Comparison of ENCODE assay signal across 27 cellular contexts in the genomic region with DNA sequence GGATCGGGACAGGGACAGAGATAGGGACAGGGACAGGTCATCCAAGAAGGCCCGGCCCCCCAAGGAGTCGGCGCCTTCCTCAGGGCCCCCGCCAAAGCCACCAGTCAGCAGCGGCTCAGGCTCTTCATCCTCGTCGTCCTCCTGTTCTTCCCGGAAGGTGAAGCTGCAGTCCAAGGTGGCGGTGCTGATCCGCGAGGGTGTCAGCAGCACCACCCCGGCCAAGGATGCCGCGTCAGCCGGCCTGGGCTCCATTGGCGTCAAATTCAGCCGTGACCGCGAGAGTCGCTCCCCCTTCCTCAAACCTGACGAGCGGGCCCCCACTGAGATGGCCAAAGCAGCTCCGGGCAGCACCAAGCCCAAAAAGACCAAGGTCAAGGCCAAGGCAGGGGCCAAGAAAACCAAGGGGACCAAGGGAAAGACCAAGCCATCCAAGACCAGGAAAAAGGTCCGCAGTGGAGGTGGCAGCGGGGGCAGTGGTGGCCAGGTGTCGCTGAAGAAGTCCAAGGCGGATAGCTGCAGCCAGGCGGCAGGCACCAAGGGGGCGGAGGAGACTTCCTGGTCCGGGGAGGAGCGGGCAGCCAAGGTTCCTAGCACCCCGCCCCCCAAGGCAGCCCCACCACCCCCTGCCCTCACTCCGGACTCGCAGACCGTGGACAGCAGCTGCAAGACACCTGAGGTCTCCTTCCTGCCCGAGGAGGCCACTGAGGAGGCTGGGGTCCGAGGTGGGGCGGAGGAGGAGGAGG. TPM values are rescaled to one million over a fixed set of nuclear protein-coding genes. Genes with fewer than 3 reads are reported as not detected.
DNase-seq lines count a peak whose midpoint lies in the region; ATAC-seq, FAIRE-seq and TF ChIP-seq lines count a peak whose summit lies in the region.
"Had no signal": no experiment of that assay in that cellular context is flagged by ENCODE, and none has a peak within 500 bp of the region (broad histone marks: within the 10 kb centered on the region; RNA-seq: fewer than 3 reads in every experiment).

No MANE protein-coding gene starts in this region.

- H3K27ac ChIP-seq in HepG2 (ENCODE audit: extremely low read length, insufficient read depth, low read length): no peak overlapping the region
- no peak overlapping the region for H3K27ac ChIP-seq in right lobe of liver
- H3K27ac ChIP-seq in PC-3 (ENCODE audit: low read length): no peak overlapping the region
- H3K27ac ChIP-seq in mammary epithelial cell (ENCODE audit: insufficient read depth, low read depth, low read length): no peak overlapping the region
- H3K27ac ChIP-seq in endodermal cell (ENCODE audit: low read depth, low read length): no peak overlapping the region
- H3K27ac ChIP-seq: SK-N-MC had no signal

- H3K27me3 Mint-ChIP-seq in endodermal cell (ENCODE audit: insufficient read depth): no peaks in the 10 kb centered on the region
- H3K27me3 Mint-ChIP-seq: CD4-positive, CD25-positive, alpha-beta regulatory T cell had no signal

- H3K4me3 ChIP-seq in HepG2 (replicated peaks in 1 of 3; ENCODE audit: insufficient read depth in 1 of 3, low read depth in 2 of 3, low read length in 3 of 3) (no peak overlapping the region), right lobe of liver (no peak overlapping the region), PC-3 (ENCODE audit: low read length) (no peak overlapping the region), mammary epithelial cell (replicated peaks in 1 of 3; ENCODE audit: insufficient read depth in 1 of 3, low read depth in 2 of 3, low read length in 3 of 3) (no peak overlapping the region), endodermal cell (ENCODE audit: low read length) (no peak overlapping the region)
- H3K4me3 ChIP-seq: SK-N-MC had no signal

- 98% methylated on average over 29 of the region's 39 CpGs for WGBS in HepG2 (ENCODE audit: low lambda C conversion rate)
- 98% methylated on average over 11 of the region's 39 CpGs for WGBS in right lobe of liver (ENCODE audit: insufficient coverage, low coverage, low lambda C conversion rate, missing lambda C conversion rate)
- 98% methylated on average over 17 of the region's 39 CpGs for WGBS in mammary epithelial cell (ENCODE audit: low coverage, missing lambda C conversion rate)
- WGBS in endodermal cell (ENCODE audit: insufficient coverage in 1 of 2, insufficient read length in 1 of 2), 2 experiments: 94 to 99% methylated on average over 25 to 39 of the region's 39 CpGs

- dilution Hi-C loops in mammary epithelial cell (cut with HindIII; ENCODE audit: low sequenced_read_pairs): no loop called here

- no peak for ATAC-seq in HepG2
- no peak for ATAC-seq in right lobe of liver
- ATAC-seq in PC-3: no peak
- no peak for ATAC-seq in GM18858 (IDR thresholded peaks at IDR 0.05; ENCODE audit: unreplicated experiment)

- TF ChIP-seq POLR2A in HepG2 (IDR thresholded peaks at IDR 0.05; ENCODE audit: insufficient read depth in 1 of 2, low read depth in 2 of 2, low read length in 2 of 2) (no peak), right lobe of liver (IDR thresholded peaks at IDR 0.05) (no peak)

- H3K9me3 ChIP-seq in HepG2 (ENCODE audit: low read length) (no peaks in the 10 kb centered on the region), right lobe of liver (no peaks in the 10 kb centered on the region), PC-3 (ENCODE audit: low read length) (no peaks in the 10 kb centered on the region), mammary epithelial cell (replicated peaks; ENCODE audit: insufficient read depth, low read length) (no peaks in the 10 kb centered on the region), endodermal cell (ENCODE audit: control insufficient read depth, low read length) (no peaks in the 10 kb centered on the region)

- CTCF ChIA-PET in HepG2 (lab: Yijun Ruan, JAX; ENCODE audit: low intra/inter-chr PET ratio, low total read pairs) (no interaction called here), PC-3 (lab: Charles Lee) (no interaction called here), mammary epithelial cell (lab: Charles Lee; ENCODE audit: low non-redundant PET) (no interaction called here)

- DNase-seq in HepG2 (ENCODE audit: low spot score): no peak
- DNase-seq in right lobe of liver: no peak
- no peak for DNase-seq in PC-3
- DNase-seq in mammary epithelial cell: no peak
- DNase-seq in GOT3 (lab: John Stamatoyannopoulos, UW): no peak
- DNase-seq in endodermal cell: no peak
- DNase-seq: CD4-positive, CD25-positive, alpha-beta regulatory T cell; COR-L47; DMS153; HFFc6; KBM-7; NCI-H1092; NCI-H146; NCI-H2029 treated with DMSO at 0.1 percent for 48 hours; NCI-H345; NCI-H524; NCI-H774; SHP77 treated with DMSO at 0.1 percent for 48 hours; SW 1271; T-helper 2 cell had no signal

- intact Hi-C loops in HepG2 (cut with micrococcal nuclease; ENCODE audit: unreplicated experiment): no loop called here
- intact Hi-C loops in right lobe of liver (cut with DNase I): no loop called here
- intact Hi-C loops in PC-3 (cut with micrococcal nuclease): no loop called here
- intact Hi-C loops in mammary epithelial cell (cut with micrococcal nuclease): no loop called here

- in situ Hi-C loops in HepG2 (cut with HindIII; ENCODE audit: extremely low pct_ligation_motif_present, low pct_unique_long_range_greater_than_20kb): no loop called here
- in situ Hi-C loops in mammary epithelial cell (cut with MboI; ENCODE audit: low sequenced_read_pairs in 2 of 2): no loop called here

- TF ChIP-seq EP300 in HepG2 (IDR thresholded peaks at IDR 0.05; ENCODE audit: low read depth in 2 of 2, low read length in 2 of 2) (no peak), HepG2 (CRISPR knock-in tag; IDR thresholded peaks at IDR 0.05; ENCODE audit: borderline replicate concordance) (no peak)

- H3K4me2 ChIP-seq in HepG2 (ENCODE audit: low read depth, low read length): no peak overlapping the region
- H3K4me2 ChIP-seq in PC-3 (ENCODE audit: low read length): no peak overlapping the region
- no peak overlapping the region for H3K4me2 ChIP-seq in mammary epithelial cell (ENCODE audit: insufficient read depth, low read depth, low read length)

- peaks cover 29 to 53% of the 10 kb centered on the region in 2 experiments; a peak in 4 of 5 replicates for H3K36me3 ChIP-seq in HepG2 (replicated peaks in 1 of 2; ENCODE audit: control insufficient read depth in 1 of 2, insufficient read depth in 2 of 2, low read length in 2 of 2)
- peaks cover 0 to 70% (median 21%) of the 10 kb centered on the region in 4 donors for H3K36me3 ChIP-seq in right lobe of liver
- peaks cover 50% of the 10 kb centered on the region for H3K36me3 ChIP-seq in PC-3 (ENCODE audit: low read depth, low read length)
- H3K36me3 ChIP-seq in mammary epithelial cell (ENCODE audit: insufficient read depth, low read length): peaks cover 25% of the 10 kb centered on the region
- H3K36me3 ChIP-seq in endodermal cell (ENCODE audit: control insufficient read depth, insufficient read depth, low read length): peaks cover 64% of the 10 kb centered on the region

- H3K4me1 Mint-ChIP-seq in endodermal cell: no peaks in the 10 kb centered on the region

- H4K20me1 ChIP-seq in HepG2 (ENCODE audit: insufficient read depth, low read length) (no peaks in the 10 kb centered on the region), PC-3 (ENCODE audit: low read length) (0 out of 2 replicates have a peak, but pooled peaks cover 3% of the 10 kb centered on the region), mammary epithelial cell (ENCODE audit: insufficient read depth, low read length) (no peaks in the 10 kb centered on the region)

- BruUV-seq in HepG2 (replicated peaks; lab: Mats Ljungman, UMichigan) (no TSS peak), PC-3 (replicated peaks; lab: Mats Ljungman, UMichigan) (TSS peak; percentile 50), mammary epithelial cell (replicated peaks; lab: Mats Ljungman, UMichigan) (TSS peak; percentile 29)

- no peak overlapping the region for H3K27ac Mint-ChIP-seq in endodermal cell
- H3K27ac Mint-ChIP-seq: CD4-positive, CD25-positive, alpha-beta regulatory T cell had no signal

- peaks cover 62% of the 10 kb centered on the region for H3K36me3 Mint-ChIP-seq in endodermal cell (ENCODE audit: low read depth)

- no peaks in the 10 kb centered on the region for H3K9me2 ChIP-seq in PC-3 (replicated peaks; ENCODE audit: low read length)

- H3K4me3 Mint-ChIP-seq in endodermal cell: no peak overlapping the region
- H3K4me3 Mint-ChIP-seq: CD4-positive, CD25-positive, alpha-beta regulatory T cell; HFFc6 had no signal

- H3K9ac ChIP-seq in HepG2 (ENCODE audit: insufficient read depth, low read depth, low read length) (no peak overlapping the region), PC-3 (ENCODE audit: low read length) (no peak overlapping the region), mammary epithelial cell (ENCODE audit: insufficient read depth, low read length) (no peak overlapping the region), endodermal cell (ENCODE audit: extremely low read depth, low read length, poor library complexity, severe bottlenecking) (no peak overlapping the region)

- H3K27me3 ChIP-seq in HepG2 (ENCODE audit: control insufficient read depth in 1 of 2, insufficient read depth in 2 of 2, low read length in 2 of 2): no peaks in the 10 kb centered on the region
- H3K27me3 ChIP-seq in right lobe of liver: no peaks in the 10 kb centered on the region
- no peaks in the 10 kb centered on the region for H3K27me3 ChIP-seq in PC-3 (ENCODE audit: low read length)
- H3K27me3 ChIP-seq in mammary epithelial cell (ENCODE audit: insufficient read depth, low read length): no peaks in the 10 kb centered on the region
- H3K27me3 ChIP-seq in endodermal cell (ENCODE audit: control insufficient read depth, insufficient read depth, low read length, poor library complexity, severe bottlenecking): no peaks in the 10 kb centered on the region

- H3K9me3 Mint-ChIP-seq in endodermal cell: no peaks in the 10 kb centered on the region
- H3K9me3 Mint-ChIP-seq: HFFc6 had no signal

- H3K4me1 ChIP-seq in HepG2 (ENCODE audit: insufficient read depth, low read length) (peaks cover 15% of the 10 kb centered on the region), right lobe of liver (no peaks in the 10 kb centered on the region), PC-3 (ENCODE audit: insufficient read depth, low read length) (no peaks in the 10 kb centered on the region), mammary epithelial cell (ENCODE audit: insufficient read depth, low read length) (no peaks in the 10 kb centered on the region), endodermal cell (ENCODE audit: control insufficient read depth, insufficient read depth, low read length) (no peaks in the 10 kb centered on the region)

- FAIRE-seq in HepG2 (lab: Jason Lieb, UNC): no peak
- FAIRE-seq: A204.1, GM12892, GM18507, GM19239, H54 had no signal

- H3K79me2 ChIP-seq in HepG2 (ENCODE audit: insufficient read depth, low read length) (no peaks in the 10 kb centered on the region), PC-3 (ENCODE audit: low read length) (peaks cover 20% of the 10 kb centered on the region), mammary epithelial cell (ENCODE audit: insufficient read depth, low read length) (peaks cover 38% of the 10 kb centered on the region)

- POLR2A ChIA-PET in HepG2 (lab: Yijun Ruan, JAX) (interaction anchor here (1.0 to 1.7 kb wide), 2 partner anchors 11 kb away, joined by 3 to 7 read pairs; a partner anchor contains a TSS), PC-3 (lab: Charles Lee; ENCODE audit: unreplicated experiment) (no interaction called here)

- no peaks in the 10 kb centered on the region for H3F3A ChIP-seq in PC-3 (ENCODE audit: low read length, unreplicated experiment)

- no peak overlapping the region for H2AFZ ChIP-seq in HepG2 (ENCODE audit: low read length)
- H2AFZ ChIP-seq in PC-3 (ENCODE audit: low read length): no peak overlapping the region
- H2AFZ ChIP-seq in mammary epithelial cell (ENCODE audit: low read depth, low read length): no peak overlapping the region

- no peak for TF ChIP-seq CTCF in HepG2 (CRISPR knock-in tag; IDR thresholded peaks at IDR 0.05)
- TF ChIP-seq CTCF in right lobe of liver (IDR thresholded peaks at IDR 0.05): no peak
- no peak for TF ChIP-seq CTCF in PC-3 (conservative IDR thresholded peaks at IDR 0.05; ENCODE audit: low read depth, low read length)
- no peak for TF ChIP-seq CTCF in mammary epithelial cell (conservative IDR thresholded peaks at IDR 0.05 in 1 of 2, IDR thresholded peaks at IDR 0.05 in 1 of 2; ENCODE audit: extremely low read depth in 1 of 2, insufficient read depth in 1 of 2, low read depth in 1 of 2, low read length in 2 of 2)
- TF ChIP-seq CTCF in endodermal cell (conservative IDR thresholded peaks at IDR 0.05): no peak

- no peak for TF ChIP-seq RAD21 in HepG2 (CRISPR knock-in tag; IDR thresholded peaks at IDR 0.05)

RNA-seq across cellular contexts. Expression of a gene that starts 10.9 kb away (rescaled TPM):
- total RNA-seq in HepG2 (2016; rRNA removed; fragmentation: Illumina TruSeq; extraction: Trizol): 4.8 and 6.1 TPM in 2 replicates
- total RNA-seq in HepG2 (2016; cell fraction: cytosol; rRNA removed; fragmentation: Illumina TruSeq; extraction: Trizol; ENCODE audit: low read depth): 1.3 and 1.4 TPM in 2 replicates
- 3.2 and 6.2 TPM in 2 replicates for total RNA-seq in HepG2 (2016; cell fraction: insoluble cytoplasmic fraction; rRNA removed; fragmentation: Illumina TruSeq; extraction: Trizol)
- total RNA-seq in HepG2 (2016; cell fraction: membrane; rRNA removed; fragmentation: Illumina TruSeq; extraction: Trizol): 4.5 and 5.4 TPM in 2 replicates
- 6.5 and 7.3 TPM in 2 replicates for total RNA-seq in HepG2 (2016; cell fraction: nucleus; rRNA removed; fragmentation: Illumina TruSeq; extraction: Trizol)
- 3.3 and 4.3 TPM in 2 replicates for polyA plus RNA-seq in HepG2 (2011; rRNA removed)
- polyA plus RNA-seq in HepG2 (2011; cell fraction: cytosol; rRNA removed): 3.1 and 4.0 TPM in 2 replicates
- 21.0 and 25.5 TPM in 2 replicates for polyA plus RNA-seq in HepG2 (2011; cell fraction: nucleus; rRNA removed)
- polyA plus RNA-seq in HepG2 (2012): 17.0 and 18.6 TPM in 2 replicates
- polyA plus RNA-seq in HepG2 (2016; cell fraction: cytosol; fragmentation: Illumina TruSeq; extraction: Trizol; ENCODE audit: low read depth): 1.1 and 1.4 TPM in 2 replicates
- polyA plus RNA-seq in HepG2 (2016; cell fraction: insoluble cytoplasmic fraction; fragmentation: Illumina TruSeq; extraction: Trizol; ENCODE audit: low read depth): 8.3 and 13.4 TPM in 2 replicates
- polyA plus RNA-seq in HepG2 (2016; cell fraction: membrane; fragmentation: Illumina TruSeq; extraction: Trizol; ENCODE audit: low read depth): 2.8 and 3.0 TPM in 2 replicates
- 21.4 and 23.8 TPM in 2 replicates for polyA plus RNA-seq in HepG2 (2016; cell fraction: nucleus; fragmentation: Illumina TruSeq; extraction: Trizol; ENCODE audit: insufficient read depth, low read depth)
- 5.4 and 5.7 TPM in 2 replicates for polyA minus RNA-seq in HepG2 (2011; rRNA and poly(A)+ RNA removed; ENCODE audit: low replicate concordance)
- polyA minus RNA-seq in HepG2 (2011; cell fraction: cytosol; rRNA and poly(A)+ RNA removed): 3.1 and 4.5 TPM in 2 replicates
- polyA minus RNA-seq in HepG2 (2011; cell fraction: nucleus; rRNA and poly(A)+ RNA removed): 3.6 and 5.2 TPM in 2 replicates
- 10 to 100 TPM; 14.6 to 33.0 (median 27.3) TPM for total RNA-seq in right lobe of liver
- 46.8 and 78.6 TPM in 2 replicates for total RNA-seq in PC-3 (2014; rRNA removed)
- total RNA-seq in mammary epithelial cell: 10 to 100 TPM; 24.2 to 91.5 TPM
- 22.1 TPM for polyA plus RNA-seq in mammary epithelial cell
- 13.4 TPM for polyA minus RNA-seq in mammary epithelial cell
- total RNA-seq in endodermal cell: 10 to 100 TPM; 84.8 to 94.5 TPM
- 44.7 TPM for polyA plus RNA-seq in endodermal cell (2013, experiment 1 of 2)
- polyA plus RNA-seq in endodermal cell (2013, experiment 2 of 2): 40.4 TPM

RNA-seq across cellular contexts. Expression of a gene that starts 12.8 kb away (rescaled TPM):
- total RNA-seq in HepG2 (2016; rRNA removed; fragmentation: Illumina TruSeq; extraction: Trizol) (61.0 and 65.5 TPM in 2 replicates), right lobe of liver (10 to 100 TPM; 29.6 to 41.8 (median 35.3) TPM), PC-3 (2014; rRNA removed) (223 and 236 TPM in 2 replicates), mammary epithelial cell (10 to 100 TPM; 39.7 to 94.2 TPM), endodermal cell (100 to 1,000 TPM; 127 to 128 TPM)
- 23.6 and 23.7 TPM in 2 replicates for total RNA-seq in HepG2 (2016; cell fraction: cytosol; rRNA removed; fragmentation: Illumina TruSeq; extraction: Trizol; ENCODE audit: low read depth)
- total RNA-seq in HepG2 (2016; cell fraction: insoluble cytoplasmic fraction; rRNA removed; fragmentation: Illumina TruSeq; extraction: Trizol): 50.6 and 64.5 TPM in 2 replicates
- total RNA-seq in HepG2 (2016; cell fraction: membrane; rRNA removed; fragmentation: Illumina TruSeq; extraction: Trizol): 26.7 and 37.0 TPM in 2 replicates
- 30.2 and 40.5 TPM in 2 replicates for total RNA-seq in HepG2 (2016; cell fraction: nucleus; rRNA removed; fragmentation: Illumina TruSeq; extraction: Trizol)
- polyA plus RNA-seq in HepG2 (2011; rRNA removed) (61.9 and 66.2 TPM in 2 replicates), mammary epithelial cell (67.8 TPM)
- 40.1 and 60.0 TPM in 2 replicates for polyA plus RNA-seq in HepG2 (2011; cell fraction: cytosol; rRNA removed)
- 110 and 114 TPM in 2 replicates for polyA plus RNA-seq in HepG2 (2011; cell fraction: nucleus; rRNA removed)
- polyA plus RNA-seq in HepG2 (2012): 49.4 and 77.2 TPM in 2 replicates
- 17.9 and 23.0 TPM in 2 replicates for polyA plus RNA-seq in HepG2 (2016; cell fraction: cytosol; fragmentation: Illumina TruSeq; extraction: Trizol; ENCODE audit: low read depth)
- polyA plus RNA-seq in HepG2 (2016; cell fraction: insoluble cytoplasmic fraction; fragmentation: Illumina TruSeq; extraction: Trizol; ENCODE audit: low read depth): 44.7 and 50.0 TPM in 2 replicates
- polyA plus RNA-seq in HepG2 (2016; cell fraction: membrane; fragmentation: Illumina TruSeq; extraction: Trizol; ENCODE audit: low read depth): 26.1 and 33.5 TPM in 2 replicates
- 89.5 and 108 TPM in 2 replicates for polyA plus RNA-seq in HepG2 (2016; cell fraction: nucleus; fragmentation: Illumina TruSeq; extraction: Trizol; ENCODE audit: insufficient read depth, low read depth)
- polyA minus RNA-seq in HepG2 (2011; rRNA and poly(A)+ RNA removed; ENCODE audit: low replicate concordance): 34.8 and 80.6 TPM in 2 replicates
- 26.6 and 26.9 TPM in 2 replicates for polyA minus RNA-seq in HepG2 (2011; cell fraction: cytosol; rRNA and poly(A)+ RNA removed)
- 7.9 and 16.9 TPM in 2 replicates for polyA minus RNA-seq in HepG2 (2011; cell fraction: nucleus; rRNA and poly(A)+ RNA removed)
- polyA minus RNA-seq in mammary epithelial cell: 36.3 TPM
- polyA plus RNA-seq in endodermal cell (2013, experiment 1 of 2): 58.7 TPM
- 66.6 TPM for polyA plus RNA-seq in endodermal cell (2013, experiment 2 of 2)

RNA-seq across cellular contexts. Expression of a gene that starts 12.8 kb away (rescaled TPM):
- total RNA-seq in HepG2 (2016; rRNA removed; fragmentation: Illumina TruSeq; extraction: Trizol) (32.6 and 40.8 TPM in 2 replicates), right lobe of liver (10 to 100 TPM in 4 of 6 experiments, 1 to 10 TPM in 2; 4.5 to 11.6 (median 10.5) TPM), PC-3 (2014; rRNA removed) (82.5 and 104 TPM in 2 replicates), mammary epithelial cell (10 to 100 TPM in 1 of 2 donors, 1 to 10 TPM in 1; 4.3 to 43.1 TPM), endodermal cell (100 to 1,000 TPM in 1 of 2 donors, 10 to 100 TPM in 1; 91.8 to 101 TPM)
- 40.5 and 48.9 TPM in 2 replicates for total RNA-seq in HepG2 (2016; cell fraction: cytosol; rRNA removed; fragmentation: Illumina TruSeq; extraction: Trizol; ENCODE audit: low read depth)
- total RNA-seq in HepG2 (2016; cell fraction: insoluble cytoplasmic fraction; rRNA removed; fragmentation: Illumina TruSeq; extraction: Trizol): 24.9 and 37.3 TPM in 2 replicates
- 43.5 and 49.7 TPM in 2 replicates for total RNA-seq in HepG2 (2016; cell fraction: membrane; rRNA removed; fragmentation: Illumina TruSeq; extraction: Trizol)
- 21.3 and 23.0 TPM in 2 replicates for total RNA-seq in HepG2 (2016; cell fraction: nucleus; rRNA removed; fragmentation: Illumina TruSeq; extraction: Trizol)
- polyA plus RNA-seq in HepG2 (2011; rRNA removed) (25.9 and 26.8 TPM in 2 replicates), mammary epithelial cell (24.8 TPM)
- polyA plus RNA-seq in HepG2 (2011; cell fraction: cytosol; rRNA removed): 15.4 and 32.6 TPM in 2 replicates
- 36.4 and 36.7 TPM in 2 replicates for polyA plus RNA-seq in HepG2 (2011; cell fraction: nucleus; rRNA removed)
- 18.1 and 30.0 TPM in 2 replicates for polyA plus RNA-seq in HepG2 (2012)
- 55.6 and 70.4 TPM in 2 replicates for polyA plus RNA-seq in HepG2 (2016; cell fraction: cytosol; fragmentation: Illumina TruSeq; extraction: Trizol; ENCODE audit: low read depth)
- 42.1 and 43.5 TPM in 2 replicates for polyA plus RNA-seq in HepG2 (2016; cell fraction: insoluble cytoplasmic fraction; fragmentation: Illumina TruSeq; extraction: Trizol; ENCODE audit: low read depth)
- 55.2 and 64.2 TPM in 2 replicates for polyA plus RNA-seq in HepG2 (2016; cell fraction: membrane; fragmentation: Illumina TruSeq; extraction: Trizol; ENCODE audit: low read depth)
- polyA plus RNA-seq in HepG2 (2016; cell fraction: nucleus; fragmentation: Illumina TruSeq; extraction: Trizol; ENCODE audit: insufficient read depth, low read depth): 55.4 and 61.4 TPM in 2 replicates
- 13.7 and 25.5 TPM in 2 replicates for polyA minus RNA-seq in HepG2 (2011; rRNA and poly(A)+ RNA removed; ENCODE audit: low replicate concordance)
- 6.4 and 11.1 TPM in 2 replicates for polyA minus RNA-seq in HepG2 (2011; cell fraction: cytosol; rRNA and poly(A)+ RNA removed)
- 4.2 and 9.6 TPM in 2 replicates for polyA minus RNA-seq in HepG2 (2011; cell fraction: nucleus; rRNA and poly(A)+ RNA removed)
- 10.5 TPM for polyA minus RNA-seq in mammary epithelial cell
- polyA plus RNA-seq in endodermal cell (2013, experiment 1 of 2): 81.0 TPM
- 68.6 TPM for polyA plus RNA-seq in endodermal cell (2013, experiment 2 of 2)

RNA-seq across cellular contexts. Expression of a gene that starts 13.0 kb away (rescaled TPM):
- total RNA-seq in HepG2 (2016; rRNA removed; fragmentation: Illumina TruSeq; extraction: Trizol) (0.79 and 1.5 TPM in 2 replicates), right lobe of liver (10 to 100 TPM in 5 of 6 experiments, 1 to 10 TPM in 1; 8.5 to 16.4 (median 11.5) TPM), PC-3 (2014; rRNA removed) (24.0 and 32.0 TPM in 2 replicates), mammary epithelial cell (10 to 100 TPM; 20.5 to 84.2 TPM), endodermal cell (1 to 10 TPM; 5.8 to 7.3 TPM)
- total RNA-seq in HepG2 (2016; cell fraction: cytosol; rRNA removed; fragmentation: Illumina TruSeq; extraction: Trizol; ENCODE audit: low read depth): 1.7 and 2.4 TPM in 2 replicates
- 1.1 and 1.9 TPM in 2 replicates for total RNA-seq in HepG2 (2016; cell fraction: insoluble cytoplasmic fraction; rRNA removed; fragmentation: Illumina TruSeq; extraction: Trizol)
- total RNA-seq in HepG2 (2016; cell fraction: membrane; rRNA removed; fragmentation: Illumina TruSeq; extraction: Trizol): 2.0 and 2.3 TPM in 2 replicates
- 0.50 and 0.90 TPM in 2 replicates for total RNA-seq in HepG2 (2016; cell fraction: nucleus; rRNA removed; fragmentation: Illumina TruSeq; extraction: Trizol)
- polyA plus RNA-seq in HepG2 (2011; rRNA removed) (12.0 and 13.5 TPM in 2 replicates), mammary epithelial cell (120 TPM)
- 14.5 and 18.3 TPM in 2 replicates for polyA plus RNA-seq in HepG2 (2011; cell fraction: cytosol; rRNA removed)
- polyA plus RNA-seq in HepG2 (2011; cell fraction: nucleus; rRNA removed): 17.2 and 18.4 TPM in 2 replicates
- 4.8 and 7.4 TPM in 2 replicates for polyA plus RNA-seq in HepG2 (2012)
- polyA plus RNA-seq in HepG2 (2016; cell fraction: cytosol; fragmentation: Illumina TruSeq; extraction: Trizol; ENCODE audit: low read depth): 6.9 and 7.3 TPM in 2 replicates
- polyA plus RNA-seq in HepG2 (2016; cell fraction: insoluble cytoplasmic fraction; fragmentation: Illumina TruSeq; extraction: Trizol; ENCODE audit: low read depth): 3.2 and 3.4 TPM in 2 replicates
- 5.3 and 5.9 TPM in 2 replicates for polyA plus RNA-seq in HepG2 (2016; cell fraction: membrane; fragmentation: Illumina TruSeq; extraction: Trizol; ENCODE audit: low read depth)
- polyA plus RNA-seq in HepG2 (2016; cell fraction: nucleus; fragmentation: Illumina TruSeq; extraction: Trizol; ENCODE audit: insufficient read depth, low read depth): 2.4 and 2.6 TPM in 2 replicates
- polyA minus RNA-seq in HepG2 (2011; rRNA and poly(A)+ RNA removed; ENCODE audit: low replicate concordance): 5.3 and 19.9 TPM in 2 replicates
- 1.6 and 3.0 TPM in 2 replicates for polyA minus RNA-seq in HepG2 (2011; cell fraction: cytosol; rRNA and poly(A)+ RNA removed)
- polyA minus RNA-seq in HepG2 (2011; cell fraction: nucleus; rRNA and poly(A)+ RNA removed): 0.77 and 1.5 TPM in 2 replicates
- 50.6 TPM for polyA minus RNA-seq in mammary epithelial cell
- 18.7 TPM for polyA plus RNA-seq in endodermal cell (2013, experiment 1 of 2)
- 22.4 TPM for polyA plus RNA-seq in endodermal cell (2013, experiment 2 of 2)

RNA-seq across cellular contexts. Expression of a gene that starts 24.2 kb away (rescaled TPM):
- total RNA-seq in HepG2 (2016; rRNA removed; fragmentation: Illumina TruSeq; extraction: Trizol) (324 and 372 TPM in 2 replicates), right lobe of liver (10 to 100 TPM; 25.3 to 63.2 (median 39.9) TPM), PC-3 (2014; rRNA removed) (625 and 761 TPM in 2 replicates), mammary epithelial cell (100 to 1,000 TPM; 173 to 194 TPM), endodermal cell (100 to 1,000 TPM; 343 to 362 TPM)
- 103 and 108 TPM in 2 replicates for total RNA-seq in HepG2 (2016; cell fraction: cytosol; rRNA removed; fragmentation: Illumina TruSeq; extraction: Trizol; ENCODE audit: low read depth)
- total RNA-seq in HepG2 (2016; cell fraction: insoluble cytoplasmic fraction; rRNA removed; fragmentation: Illumina TruSeq; extraction: Trizol): 334 and 405 TPM in 2 replicates
- total RNA-seq in HepG2 (2016; cell fraction: membrane; rRNA removed; fragmentation: Illumina TruSeq; extraction: Trizol): 115 and 120 TPM in 2 replicates
- total RNA-seq in HepG2 (2016; cell fraction: nucleus; rRNA removed; fragmentation: Illumina TruSeq; extraction: Trizol): 123 and 139 TPM in 2 replicates
- polyA plus RNA-seq in HepG2 (2011; rRNA removed) (374 and 400 TPM in 2 replicates), mammary epithelial cell (383 TPM)
- 396 and 593 TPM in 2 replicates for polyA plus RNA-seq in HepG2 (2011; cell fraction: cytosol; rRNA removed)
- 354 and 430 TPM in 2 replicates for polyA plus RNA-seq in HepG2 (2011; cell fraction: nucleus; rRNA removed)
- 181 and 214 TPM in 2 replicates for polyA plus RNA-seq in HepG2 (2012)
- polyA plus RNA-seq in HepG2 (2016; cell fraction: cytosol; fragmentation: Illumina TruSeq; extraction: Trizol; ENCODE audit: low read depth): 80.1 and 82.6 TPM in 2 replicates
- polyA plus RNA-seq in HepG2 (2016; cell fraction: insoluble cytoplasmic fraction; fragmentation: Illumina TruSeq; extraction: Trizol; ENCODE audit: low read depth): 379 and 381 TPM in 2 replicates
- polyA plus RNA-seq in HepG2 (2016; cell fraction: membrane; fragmentation: Illumina TruSeq; extraction: Trizol; ENCODE audit: low read depth): 86.8 and 91.7 TPM in 2 replicates
- polyA plus RNA-seq in HepG2 (2016; cell fraction: nucleus; fragmentation: Illumina TruSeq; extraction: Trizol; ENCODE audit: insufficient read depth, low read depth): 224 and 236 TPM in 2 replicates
- 504 and 617 TPM in 2 replicates for polyA minus RNA-seq in HepG2 (2011; rRNA and poly(A)+ RNA removed; ENCODE audit: low replicate concordance)
- 158 and 170 TPM in 2 replicates for polyA minus RNA-seq in HepG2 (2011; cell fraction: cytosol; rRNA and poly(A)+ RNA removed)
- 133 and 141 TPM in 2 replicates for polyA minus RNA-seq in HepG2 (2011; cell fraction: nucleus; rRNA and poly(A)+ RNA removed)
- polyA minus RNA-seq in mammary epithelial cell: 226 TPM
- 417 TPM for polyA plus RNA-seq in endodermal cell (2013, experiment 1 of 2)
- polyA plus RNA-seq in endodermal cell (2013, experiment 2 of 2): 408 TPM
